Comparison of ENCODE assay signal across 16 cellular contexts in genomic region chr9:70408393-70409040, GRCh38. TPM values are rescaled to one million over a fixed set of nuclear protein-coding genes. Genes with fewer than 3 reads are reported as not detected.
A peak's percentile ranks its signal among the peaks of the same experiment; 100 is the strongest.
DNase-seq lines count a peak whose midpoint lies in the region; ATAC-seq, FAIRE-seq and TF ChIP-seq lines count a peak whose summit lies in the region.
"Had no signal": no experiment of that assay in that cellular context is flagged by ENCODE, and none has a peak within 500 bp of the region (broad histone marks: within the 10 kb centered on the region; RNA-seq: fewer than 3 reads in every experiment).

No MANE protein-coding gene starts in this region.

- DNase-seq in G401 (ENCODE audit: low spot score) = peak; percentile 22
- peak; percentile 47 for DNase-seq in fibroblast of villous mesenchyme (ENCODE audit: low read depth)
- no peak for DNase-seq in smooth muscle cell (lab: John Stamatoyannopoulos, UW; ENCODE audit: unreplicated experiment)
- no peak for DNase-seq in iPS-NIHi7 (ENCODE audit: extremely low spot score)
- no peak for DNase-seq in GM19239 (ENCODE audit: insufficient read length, low spot score)
- no peak for DNase-seq in A172 (ENCODE audit: low spot score)
- DNase-seq: activated T-cell treated with anti-CD3 and anti-CD28 coated beads, Interleukin-2, amount 50 U/mL, for 1 hour; Caco-2; central memory CD4-positive, alpha-beta T cell; foreskin fibroblast; left lung; NCI-H187; NCI-H526 treated with DMSO at 0.1 percent for 48 hours had no signal

- H3K27me3 ChIP-seq in smooth muscle cell (ENCODE audit: low read depth) = no peaks in the 10 kb centered on the region
- H3K27me3 ChIP-seq: left lung, ovary had no signal

- H3K36me3 Mint-ChIP-seq in activated naive CD8-positive, alpha-beta T cell = no peaks in the 10 kb centered on the region

- in situ Hi-C loops in G401 (cut with HindIII; ENCODE audit: low sequenced_read_pairs) = no loop called here

- H3K4me3 ChIP-seq in fibroblast of villous mesenchyme (ENCODE audit: low read depth, low read length) (peak overlapping the region; percentile 5), smooth muscle cell (no peak overlapping the region)

- peaks cover 8% of the 10 kb centered on the region for H4K20me1 ChIP-seq in smooth muscle cell (ENCODE audit: low read depth)

- H3K27ac Mint-ChIP-seq in activated naive CD8-positive, alpha-beta T cell = peak overlapping the region; percentile 97

- H3K27ac ChIP-seq in smooth muscle cell (ENCODE audit: low read depth) = peak overlapping the region; percentile 93

- TF ChIP-seq CTCF in fibroblast of villous mesenchyme (IDR thresholded peaks at IDR 0.05; ENCODE audit: insufficient read depth, low read depth, low read length) (no peak), smooth muscle cell (IDR thresholded peaks at IDR 0.05; ENCODE audit: borderline replicate concordance, insufficient read depth, poor library complexity, severe bottlenecking) (no peak)

- H3K4me2 ChIP-seq in smooth muscle cell = no peak overlapping the region

- no peak overlapping the region for H2AFZ ChIP-seq in smooth muscle cell (ENCODE audit: low read depth)

- no peaks in the 10 kb centered on the region for H3K27me3 Mint-ChIP-seq in activated naive CD8-positive, alpha-beta T cell

- no peaks in the 10 kb centered on the region for H3K36me3 ChIP-seq in smooth muscle cell (ENCODE audit: low read depth)
- H3K36me3 ChIP-seq: left lung, ovary had no signal

- H3K9me3 Mint-ChIP-seq in activated naive CD8-positive, alpha-beta T cell (ENCODE audit: low read depth) = no peaks in the 10 kb centered on the region

- no peak overlapping the region for H3K9ac ChIP-seq in smooth muscle cell (ENCODE audit: low read depth)

- H3K4me1 ChIP-seq in smooth muscle cell (ENCODE audit: low read depth) = peaks cover 18% of the 10 kb centered on the region
- H3K4me1 ChIP-seq: Caco-2 had no signal

- ATAC-seq in GM18868 (IDR thresholded peaks at IDR 0.05; ENCODE audit: unreplicated experiment) = no peak
- ATAC-seq: left lung had no signal

- FAIRE-seq in GM19239 (lab: Jason Lieb, UNC) = no peak

- WGBS in smooth muscle cell (ENCODE audit: low lambda C conversion rate) = 85% methylated on average over 5 of the region's 5 CpGs

- no peak overlapping the region for H3K4me3 Mint-ChIP-seq in activated naive CD8-positive, alpha-beta T cell

- H3F3A ChIP-seq in smooth muscle cell (ENCODE audit: low read depth) = no peaks in the 10 kb centered on the region

- no peaks in the 10 kb centered on the region for H3K9me3 ChIP-seq in smooth muscle cell (replicated peaks; ENCODE audit: low read depth)
- H3K9me3 ChIP-seq: Caco-2, left lung, ovary had no signal

- peaks cover 72% of the 10 kb centered on the region for H3K4me1 Mint-ChIP-seq in activated naive CD8-positive, alpha-beta T cell (ENCODE audit: low read depth)

- H3K79me2 ChIP-seq in smooth muscle cell (ENCODE audit: low read depth) = peaks cover 61% of the 10 kb centered on the region

RNA-seq across cellular contexts. Expression of gene KLF9, which starts 5.9 kb away (rescaled TPM):
- total RNA-seq in G401 (2014; rRNA removed; shearing (Covaris generic)) = 6.5 and 12.3 TPM in 2 replicates
- total RNA-seq in fibroblast of villous mesenchyme (34.5 and 37.1 TPM in 2 replicates), smooth muscle cell (13.5 and 25.7 TPM in 2 replicates)
- polyA plus RNA-seq in smooth muscle cell = 2.9 and 3.2 TPM in 2 replicates
- 0.81 and 1.1 TPM in 2 replicates for total RNA-seq in A172 (2014; rRNA removed; shearing (Covaris generic))

Comparison
In these comparisons a context has a peak if more than half of its experiments do, and no peak if none do; other contexts are left out.
1. DNase-seq: peak in G401 (single experiment) and fibroblast of villous mesenchyme (single experiment); none in smooth muscle cell (single experiment), iPS-NIHi7 (single experiment), GM19239 (single experiment) and A172 (single experiment).